Comparison of ENCODE assay signal across 8 cellular contexts in genomic region chr22:23773247-23774113, GRCh38. TPM values are rescaled to one million over a fixed set of nuclear protein-coding genes. Genes with fewer than 3 reads are reported as not detected.
DNase-seq lines count a peak whose midpoint lies in the region; ATAC-seq and TF ChIP-seq lines count a peak whose summit lies in the region.

No MANE protein-coding gene starts in this region.

- 0 out of 2 replicates have a peak, but pooled peaks cover 4% of the 10 kb centered on the region for H3K27me3 ChIP-seq in OCI-LY1 (ENCODE audit: insufficient read depth, low read length)
- H3K27me3 ChIP-seq in fibroblast of lung (ENCODE audit: control insufficient read depth, insufficient read depth, low read length): no peaks in the 10 kb centered on the region
- H3K27me3 ChIP-seq in parathyroid adenoma (ENCODE audit: control insufficient read depth, insufficient read depth, low read length): no peaks in the 10 kb centered on the region

- H3K36me3 ChIP-seq in OCI-LY1 (ENCODE audit: insufficient read depth, low read length) (no peaks in the 10 kb centered on the region), fibroblast of lung (ENCODE audit: control insufficient read depth, insufficient read depth, low read length) (no peaks in the 10 kb centered on the region), parathyroid adenoma (ENCODE audit: control insufficient read depth, insufficient read depth, low read length) (no peaks in the 10 kb centered on the region)

- peaks cover 31% of the 10 kb centered on the region for H3K4me1 ChIP-seq in OCI-LY1 (ENCODE audit: insufficient read depth, low read length, severe bottlenecking)
- peaks cover 12% of the 10 kb centered on the region for H3K4me1 ChIP-seq in fibroblast of lung (ENCODE audit: control insufficient read depth, extremely low read depth, insufficient read depth, low read length)
- H3K4me1 ChIP-seq in parathyroid adenoma: no peaks in the 10 kb centered on the region

- H3K4me3 ChIP-seq in OCI-LY1 (ENCODE audit: low read depth, low read length, poor library complexity, severe bottlenecking): peak overlapping the region; percentile 53
- peak overlapping the region; percentile 27 to 55 (median 41) for H3K4me3 ChIP-seq in fibroblast of lung (replicated peaks in 1 of 4; ENCODE audit: control extremely low read depth in 1 of 4, insufficient read depth in 1 of 4, low read depth in 3 of 4, low read length in 4 of 4)
- no peak overlapping the region for H3K4me3 ChIP-seq in parathyroid adenoma (ENCODE audit: low read depth, low read length)

- H4K20me1 ChIP-seq in OCI-LY1 (ENCODE audit: insufficient read depth, low read length) (no peaks in the 10 kb centered on the region), fibroblast of lung (ENCODE audit: control insufficient read depth, extremely low read depth, insufficient read depth, low read length) (no peaks in the 10 kb centered on the region)

- H3F3A ChIP-seq in OCI-LY1 (ENCODE audit: insufficient read depth, low read length): no peaks in the 10 kb centered on the region

- H2AFZ ChIP-seq in OCI-LY1 (ENCODE audit: low read length) (no peak overlapping the region), fibroblast of lung (ENCODE audit: low read length) (peak overlapping the region; percentile 17), parathyroid adenoma (peak overlapping the region; percentile 72)

- DNase-seq in ELF-1 (ENCODE audit: low read depth, low spot score) (peak; percentile 49), fibroblast of lung (ENCODE audit: low read depth in 2 of 2) (no peak), GM03348 (ENCODE audit: low spot score) (no peak), AG08396 (ENCODE audit: low spot score) (no peak), SHP77 (lab: John Stamatoyannopoulos, UW) (no peak)

- H3K79me2 ChIP-seq in OCI-LY1 (ENCODE audit: insufficient read depth, low read length): no peaks in the 10 kb centered on the region
- H3K79me2 ChIP-seq in fibroblast of lung (ENCODE audit: control insufficient read depth, insufficient read depth, low read length): no peaks in the 10 kb centered on the region
- peaks cover 3% of the 10 kb centered on the region for H3K79me2 ChIP-seq in parathyroid adenoma

- H3K27ac ChIP-seq in OCI-LY1 (ENCODE audit: low read depth, low read length, poor library complexity, severe bottlenecking): no peak overlapping the region
- H3K27ac ChIP-seq in fibroblast of lung (ENCODE audit: insufficient read depth, low read length): no peak overlapping the region
- no peak overlapping the region for H3K27ac ChIP-seq in parathyroid adenoma

- no peak for TF ChIP-seq CTCF in OCI-LY1 (IDR thresholded peaks at IDR 0.05; ENCODE audit: low read length)
- no peak for TF ChIP-seq CTCF in fibroblast of lung (conservative IDR thresholded peaks at IDR 0.05 in 1 of 2, IDR thresholded peaks at IDR 0.05 in 1 of 2; ENCODE audit: low read depth in 1 of 2, low read length in 2 of 2)
- no peak for TF ChIP-seq CTCF in parathyroid adenoma (IDR thresholded peaks at IDR 0.05)

- no peak for ATAC-seq in GM18858 (IDR thresholded peaks at IDR 0.05; ENCODE audit: unreplicated experiment)

- no peaks in the 10 kb centered on the region for H3K9me2 ChIP-seq in OCI-LY1 (ENCODE audit: low read depth, low read length)

- peak overlapping the region; percentile 73 for H3K4me2 ChIP-seq in OCI-LY1 (ENCODE audit: low read length)
- H3K4me2 ChIP-seq in fibroblast of lung (ENCODE audit: extremely low read depth, insufficient read depth, low read length): peak overlapping the region; percentile 70
- H3K4me2 ChIP-seq in parathyroid adenoma (ENCODE audit: low read length): no peak overlapping the region

- H3K9ac ChIP-seq in OCI-LY1 (ENCODE audit: low read length) (peak overlapping the region; percentile 51; the same call in 1 of the 2 replicates), fibroblast of lung (ENCODE audit: insufficient read depth, low read length) (peak overlapping the region; percentile 31), parathyroid adenoma (no peak overlapping the region)

- H3K9me3 ChIP-seq in OCI-LY1 (ENCODE audit: low read length): no peaks in the 10 kb centered on the region
- H3K9me3 ChIP-seq in fibroblast of lung (ENCODE audit: control insufficient read depth, insufficient read depth, low read depth, low read length): no peaks in the 10 kb centered on the region
- H3K9me3 ChIP-seq in parathyroid adenoma (ENCODE audit: control insufficient read depth, low read length): no peaks in the 10 kb centered on the region

RNA-seq across cellular contexts. Expression of gene MMP11, which starts 0.8 kb away (rescaled TPM):
- total RNA-seq in fibroblast of lung: 8.8 and 11.3 TPM in 2 replicates
- polyA plus RNA-seq in fibroblast of lung: 4.5 and 8.3 TPM in 2 replicates
- polyA plus RNA-seq in fibroblast of lung (2012): 3.5 and 8.0 TPM in 2 replicates
- polyA minus RNA-seq in fibroblast of lung (ENCODE audit: low replicate concordance): 13.4 and 25.6 TPM in 2 replicates

RNA-seq across cellular contexts. Expression of gene CHCHD10, which starts 5.7 kb away (rescaled TPM):
- total RNA-seq in fibroblast of lung: 3.6 and 5.4 TPM in 2 replicates
- 7.5 and 11.4 TPM in 2 replicates for polyA plus RNA-seq in fibroblast of lung
- polyA plus RNA-seq in fibroblast of lung (2012): 63.1 and 73.8 TPM in 2 replicates
- polyA minus RNA-seq in fibroblast of lung (ENCODE audit: low replicate concordance): 161 and 265 TPM in 2 replicates

RNA-seq across cellular contexts. Expression of gene C22orf15, which starts 10.7 kb away (rescaled TPM):
- total RNA-seq in fibroblast of lung: 2.5 and 3.9 TPM in 2 replicates
- polyA plus RNA-seq in fibroblast of lung: 0.71 and 1.4 TPM in 2 replicates
- polyA plus RNA-seq in fibroblast of lung (2012): 1.4 and 1.7 TPM in 2 replicates
- polyA minus RNA-seq in fibroblast of lung (ENCODE audit: low replicate concordance): 0.93 and 0.94 TPM in 2 replicates

RNA-seq across cellular contexts. Expression of gene SMARCB1, which starts 13.3 kb away (rescaled TPM):
- 19.0 and 20.5 TPM in 2 replicates for total RNA-seq in fibroblast of lung
- 86.4 and 126 TPM in 2 replicates for polyA plus RNA-seq in fibroblast of lung
- 96.7 and 134 TPM in 2 replicates for polyA plus RNA-seq in fibroblast of lung (2012)
- 81.8 and 112 TPM in 2 replicates for polyA minus RNA-seq in fibroblast of lung (ENCODE audit: low replicate concordance)

RNA-seq across cellular contexts. Expression of gene VPREB3, which starts 19.3 kb away (rescaled TPM):
- not detected in 2 replicates for total RNA-seq in fibroblast of lung
- not detected in 2 replicates for polyA plus RNA-seq in fibroblast of lung
- not detected in 2 replicates for polyA plus RNA-seq in fibroblast of lung (2012)
- polyA minus RNA-seq in fibroblast of lung (ENCODE audit: low replicate concordance): 1.2 TPM in 1 of 2 replicates, not detected in the other
